1 cellular context compared by ENCODE assay signal in the genomic region with DNA sequence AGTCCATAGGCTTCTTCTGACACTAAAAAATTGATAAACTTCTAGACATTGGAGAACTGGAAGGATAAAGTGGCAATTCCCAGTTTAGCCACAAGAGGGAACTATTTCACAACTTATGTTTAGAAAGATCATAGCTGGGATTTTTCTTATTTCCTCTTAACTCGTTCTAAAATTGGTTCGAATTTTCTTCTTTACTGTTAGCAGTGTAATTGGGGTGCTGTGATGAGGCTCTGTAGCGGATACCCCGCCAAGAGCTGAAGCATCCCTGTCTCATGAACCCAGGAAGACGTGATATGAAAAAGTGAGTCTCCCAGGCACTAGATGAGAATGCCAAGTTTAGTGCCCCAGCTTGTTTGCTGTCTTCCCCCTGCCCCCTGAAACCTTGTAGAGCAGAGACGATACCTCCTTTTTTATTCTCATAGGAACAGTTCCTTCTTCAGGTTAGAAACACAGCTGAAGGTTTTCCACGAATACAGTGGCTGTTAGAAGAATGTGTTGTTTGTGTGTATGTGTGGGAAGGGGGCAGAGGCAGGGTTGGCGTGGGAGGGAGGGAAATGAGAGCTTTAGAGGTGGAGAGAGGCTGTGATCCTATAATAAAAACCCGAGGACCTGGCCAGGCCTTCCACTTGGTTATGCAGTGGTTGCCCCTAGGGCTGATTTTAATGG.
TF ChIP-seq lines count a peak whose summit lies in the region.

No MANE protein-coding gene starts in this region.

TF ChIP-seq in liver, 16 proteins besides CTCF, POLR2A, EP300 and RAD21 (continued from another document):
- TF ChIP-seq, protein P1, sequence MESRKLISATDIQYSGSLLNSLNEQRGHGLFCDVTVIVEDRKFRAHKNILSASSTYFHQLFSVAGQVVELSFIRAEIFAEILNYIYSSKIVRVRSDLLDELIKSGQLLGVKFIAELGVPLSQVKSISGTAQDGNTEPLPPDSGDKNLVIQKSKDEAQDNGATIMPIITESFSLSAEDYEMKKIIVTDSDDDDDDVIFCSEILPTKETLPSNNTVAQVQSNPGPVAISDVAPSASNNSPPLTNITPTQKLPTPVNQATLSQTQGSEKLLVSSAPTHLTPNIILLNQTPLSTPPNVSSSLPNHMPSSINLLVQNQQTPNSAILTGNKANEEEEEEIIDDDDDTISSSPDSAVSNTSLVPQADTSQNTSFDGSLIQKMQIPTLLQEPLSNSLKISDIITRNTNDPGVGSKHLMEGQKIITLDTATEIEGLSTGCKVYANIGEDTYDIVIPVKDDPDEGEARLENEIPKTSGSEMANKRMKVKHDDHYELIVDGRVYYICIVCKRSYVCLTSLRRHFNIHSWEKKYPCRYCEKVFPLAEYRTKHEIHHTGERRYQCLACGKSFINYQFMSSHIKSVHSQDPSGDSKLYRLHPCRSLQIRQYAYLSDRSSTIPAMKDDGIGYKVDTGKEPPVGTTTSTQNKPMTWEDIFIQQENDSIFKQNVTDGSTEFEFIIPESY (IDR thresholded peaks at IDR 0.05): no peak
- no peak for TF ChIP-seq HNF4G (IDR thresholded peaks at IDR 0.05)
- no peak for TF ChIP-seq GABPA (IDR thresholded peaks at IDR 0.05 in 1 of 2, conservative IDR thresholded peaks at IDR 0.05 in 1 of 2)
- TF ChIP-seq TAF1 (conservative IDR thresholded peaks at IDR 0.05): no peak
